ENCODE assay signal across 17 cellular contexts in the genomic region with DNA sequence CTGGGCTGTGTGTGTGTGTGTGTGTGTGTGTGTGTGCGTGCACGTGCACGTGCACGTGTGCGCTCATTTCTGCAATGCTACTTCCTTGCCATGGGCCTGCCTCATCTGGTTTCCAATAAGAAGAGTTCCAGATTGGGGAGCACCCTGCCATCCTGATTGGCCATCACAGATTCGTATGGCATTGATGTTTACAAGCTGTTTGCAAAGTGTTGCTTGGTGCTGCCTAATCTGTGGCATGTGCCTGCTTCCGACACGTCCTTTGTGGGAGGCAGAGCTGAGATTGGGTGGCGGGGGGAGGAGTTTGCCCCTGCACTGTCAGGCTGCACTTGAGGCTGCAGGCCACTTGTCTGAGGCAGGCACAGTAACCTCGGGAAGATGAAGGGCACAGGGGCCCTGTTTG. TPM values are rescaled to one million over a fixed set of nuclear protein-coding genes. Genes with fewer than 3 reads are reported as not detected.
A peak's percentile ranks its signal among the peaks of the same experiment; 100 is the strongest.
DNase-seq lines count a peak whose midpoint lies in the region; ATAC-seq, FAIRE-seq and TF ChIP-seq lines count a peak whose summit lies in the region.
"Had no signal": no experiment of that assay in that cellular context is flagged by ENCODE, and none has a peak within 500 bp of the region (broad histone marks: within the 10 kb centered on the region; RNA-seq: fewer than 3 reads in every experiment).

No MANE protein-coding gene starts in this region.

- no peak for TF ChIP-seq EP300 in esophagus muscularis mucosa (IDR thresholded peaks at IDR 0.05)

- no peak for FAIRE-seq in frontal cortex (lab: Jason Lieb, UNC)
- FAIRE-seq: A549, small intestine had no signal

- H3K36me3 ChIP-seq in esophagus muscularis mucosa (no peaks in the 10 kb centered on the region), mesenchymal stem cell (ENCODE audit: control insufficient read depth in 1 of 2, insufficient read depth in 2 of 2, low read depth in 1 of 2, low read length in 2 of 2) (no peaks in the 10 kb centered on the region)
- H3K36me3 ChIP-seq in naive thymus-derived CD4-positive, alpha-beta T cell (ENCODE audit: control insufficient read depth in 2 of 3, insufficient read depth in 3 of 3, low read length in 3 of 3): no peaks in the 10 kb centered on the region

- H4K8ac ChIP-seq in mesenchymal stem cell (ENCODE audit: low read length): no peak overlapping the region

- peak in 1 of 3 experiments; percentile 22 for TF ChIP-seq CTCF in esophagus muscularis mucosa (IDR thresholded peaks at IDR 0.05)

- no peak overlapping the region for H3K27ac Mint-ChIP-seq in activated CD4-positive, alpha-beta T cell treated with anti-CD3 and anti-CD28 coated beads for 36 hours
- no peak overlapping the region for H3K27ac Mint-ChIP-seq in naive thymus-derived CD4-positive, alpha-beta T cell
- H3K27ac Mint-ChIP-seq: memory B cell; stimulated activated naive B cell treated with anti-CD40 and anti-IgM and Interleukin-4, amounts not matched to agents 10 μg/mL and 1 μg/mL and 100 μg/mL, for 72 hours; T-helper 1 cell treated with Interleukin-12 subunit alpha and Interleukin-12 subunit beta and Interleukin-4 antibody, amounts not matched to agents 30 μg/mL and 1 μg/mL, for 36 hours had no signal

- no peak overlapping the region for H2BK15ac ChIP-seq in mesenchymal stem cell (ENCODE audit: low read depth, poor library complexity, severe bottlenecking)

- no peak overlapping the region for H4K91ac ChIP-seq in mesenchymal stem cell (ENCODE audit: low read length)

- H2AK5ac ChIP-seq in mesenchymal stem cell (ENCODE audit: low read length, severe bottlenecking): no peak overlapping the region

- peak overlapping the region in 1 of 2 experiments; percentile 9 for H3K18ac ChIP-seq in mesenchymal stem cell (ENCODE audit: low read depth in 1 of 2, low read length in 2 of 2)

- H3K9me3 Mint-ChIP-seq in activated CD4-positive, alpha-beta T cell treated with anti-CD3 and anti-CD28 coated beads for 36 hours (ENCODE audit: low read depth): no peaks in the 10 kb centered on the region
- peaks cover 0 to 3% (median 0%) of the 10 kb centered on the region in 11 donors for H3K9me3 Mint-ChIP-seq in naive thymus-derived CD4-positive, alpha-beta T cell
- H3K9me3 Mint-ChIP-seq: memory B cell; T-helper 1 cell treated with Interleukin-12 subunit alpha and Interleukin-12 subunit beta and Interleukin-4 antibody, amounts not matched to agents 30 μg/mL and 1 μg/mL, for 36 hours had no signal

- no peaks in the 10 kb centered on the region for H3K36me3 Mint-ChIP-seq in activated CD4-positive, alpha-beta T cell treated with anti-CD3 and anti-CD28 coated beads for 36 hours (ENCODE audit: low read depth)
- peaks cover 0 to 4% (median 0%) of the 10 kb centered on the region in 5 donors for H3K36me3 Mint-ChIP-seq in naive thymus-derived CD4-positive, alpha-beta T cell

- peak; percentile 22 for DNase-seq in activated CD4-positive, alpha-beta T cell treated with anti-CD3 and anti-CD28 coated beads for 36 hours
- DNase-seq in activated CD4-positive, alpha-beta T cell treated with anti-CD3 and anti-CD28 coated beads for 4 hours: no peak
- DNase-seq in esophagus muscularis mucosa (ENCODE audit: extremely low spot score): no peak
- DNase-seq in mesenchymal stem cell: peak; percentile 67
- no peak for DNase-seq in naive thymus-derived CD4-positive, alpha-beta T cell
- DNase-seq in activated CD8-positive, alpha-beta memory T cell treated with anti-CD3 and anti-CD28 coated beads, Interleukin-2, amount 50 U/mL, for 48 hours: no peak
- no peak for DNase-seq in frontal cortex (ENCODE audit: low spot score in 2 of 2)
- no peak for DNase-seq in stimulated activated CD4-positive, alpha-beta T cell treated with anti-CD3 and anti-CD28 coated beads, Interleukin-4, amount 100 ng/mL, for 1 hour
- DNase-seq: body of pancreas; DND-41; GOT3; small intestine; stimulated activated naive B cell treated with anti-CD40 and anti-IgM and Interleukin-4, amounts not matched to agents 10 μg/mL and 1 μg/mL and 100 μg/mL, for 72 hours had no signal

- H2BK120ac ChIP-seq in mesenchymal stem cell (ENCODE audit: low read depth, low read length): no peak overlapping the region

- no peak overlapping the region for H3K4me3 ChIP-seq in esophagus muscularis mucosa
- H3K4me3 ChIP-seq in mesenchymal stem cell (ENCODE audit: insufficient read depth in 1 of 2, low read depth in 1 of 2, low read length in 2 of 2): peak overlapping the region in 1 of 2 experiments; percentile 26
- H3K4me3 ChIP-seq in naive thymus-derived CD4-positive, alpha-beta T cell (ENCODE audit: low read length): no peak overlapping the region
- H3K4me3 ChIP-seq: A549, body of pancreas had no signal

- 34% methylated on average over 6 of the region's 10 CpGs for WGBS in esophagus muscularis mucosa
- 72% methylated on average over 9 of the region's 10 CpGs for WGBS in mesenchymal stem cell

- no peak overlapping the region for H3K14ac ChIP-seq in mesenchymal stem cell (ENCODE audit: low read length in 2 of 2)

- POLR2A ChIA-PET in activated CD4-positive, alpha-beta T cell treated with anti-CD3 and anti-CD28 coated beads for 36 hours (lab: Charles Lee): no interaction called here
- POLR2A ChIA-PET in naive thymus-derived CD4-positive, alpha-beta T cell (lab: Charles Lee): no interaction called here

- H2AFZ ChIP-seq in mesenchymal stem cell (ENCODE audit: low read depth, low read length): no peak overlapping the region

- ATAC-seq in activated CD4-positive, alpha-beta T cell treated with anti-CD3 and anti-CD28 coated beads for 36 hours: peak; percentile 19
- no peak for ATAC-seq in naive thymus-derived CD4-positive, alpha-beta T cell
- ATAC-seq: body of pancreas; esophagus mucosa; stimulated activated naive B cell treated with anti-CD40 and anti-IgM and Interleukin-4, amounts not matched to agents 10 μg/mL and 1 μg/mL and 100 μg/mL, for 72 hours had no signal

- H2BK5ac ChIP-seq in mesenchymal stem cell (ENCODE audit: low read depth, low read length, poor library complexity, severe bottlenecking): no peak overlapping the region

- H2BK12ac ChIP-seq in mesenchymal stem cell (ENCODE audit: low read length in 2 of 2): peak overlapping the region; percentile 3 to 40

- H3K4me3 Mint-ChIP-seq in activated CD4-positive, alpha-beta T cell treated with anti-CD3 and anti-CD28 coated beads for 36 hours: no peak overlapping the region
- H3K4me3 Mint-ChIP-seq in naive thymus-derived CD4-positive, alpha-beta T cell: no peak overlapping the region
- H3K4me3 Mint-ChIP-seq: memory B cell; stimulated activated naive B cell treated with anti-CD40 and anti-IgM and Interleukin-4, amounts not matched to agents 10 μg/mL and 1 μg/mL and 100 μg/mL, for 72 hours; T-helper 1 cell treated with Interleukin-12 subunit alpha and Interleukin-12 subunit beta and Interleukin-4 antibody, amounts not matched to agents 30 μg/mL and 1 μg/mL, for 36 hours had no signal

- no peak overlapping the region for H3K4me2 ChIP-seq in mesenchymal stem cell (ENCODE audit: low read length, poor library complexity, severe bottlenecking)
- H3K4me2 ChIP-seq: A549 had no signal

- CTCF ChIA-PET in activated CD4-positive, alpha-beta T cell treated with anti-CD3 and anti-CD28 coated beads for 36 hours (lab: Charles Lee): no interaction called here
- CTCF ChIA-PET in naive thymus-derived CD4-positive, alpha-beta T cell (lab: Charles Lee): no interaction called here

- H3K9me3 ChIP-seq in esophagus muscularis mucosa (no peaks in the 10 kb centered on the region), mesenchymal stem cell (ENCODE audit: control insufficient read depth, low read length) (no peaks in the 10 kb centered on the region)
- H3K9me3 ChIP-seq in naive thymus-derived CD4-positive, alpha-beta T cell (ENCODE audit: control insufficient read depth in 2 of 3, low read length in 3 of 3): no peaks in the 10 kb centered on the region
- H3K9me3 ChIP-seq: A549, body of pancreas had no signal

- H3K27me3 ChIP-seq in esophagus muscularis mucosa (no peaks in the 10 kb centered on the region), mesenchymal stem cell (ENCODE audit: control insufficient read depth in 1 of 2, insufficient read depth in 1 of 2, low read length in 2 of 2) (no peaks in the 10 kb centered on the region)
- H3K27me3 ChIP-seq in naive thymus-derived CD4-positive, alpha-beta T cell (ENCODE audit: control insufficient read depth in 2 of 2, insufficient read depth in 2 of 2, low read length in 2 of 2): no peaks in the 10 kb centered on the region
- H3K27me3 ChIP-seq: body of pancreas had no signal

- H3K27ac ChIP-seq in esophagus muscularis mucosa (replicated peaks in 1 of 4): peak overlapping the region; percentile 57 to 74 (median 60)
- H3K27ac ChIP-seq in mesenchymal stem cell (ENCODE audit: low read length, poor library complexity, severe bottlenecking): no peak overlapping the region
- no peak overlapping the region for H3K27ac ChIP-seq in naive thymus-derived CD4-positive, alpha-beta T cell (ENCODE audit: low read depth, low read length)
- H3K27ac ChIP-seq: A549, body of pancreas had no signal

- peaks cover 2% of the 10 kb centered on the region for H3K27me3 Mint-ChIP-seq in activated CD4-positive, alpha-beta T cell treated with anti-CD3 and anti-CD28 coated beads for 36 hours
- peaks cover 0 to 13% (median 7%) of the 10 kb centered on the region in 5 donors for H3K27me3 Mint-ChIP-seq in naive thymus-derived CD4-positive, alpha-beta T cell
- H3K27me3 Mint-ChIP-seq: memory B cell; stimulated activated naive B cell treated with anti-CD40 and anti-IgM and Interleukin-4, amounts not matched to agents 10 μg/mL and 1 μg/mL and 100 μg/mL, for 72 hours had no signal

- no peak overlapping the region for H3K23ac ChIP-seq in mesenchymal stem cell (ENCODE audit: low read length in 2 of 2)

- peak overlapping the region; percentile 56 for H3K9ac ChIP-seq in mesenchymal stem cell (ENCODE audit: low read length)

- TF ChIP-seq POLR2A in esophagus muscularis mucosa (IDR thresholded peaks at IDR 0.05; ENCODE audit: low read depth): no peak

- H3K4ac ChIP-seq in mesenchymal stem cell (ENCODE audit: low read depth in 1 of 2, low read length in 2 of 2): no peak overlapping the region

- H3K4me1 Mint-ChIP-seq in activated CD4-positive, alpha-beta T cell treated with anti-CD3 and anti-CD28 coated beads for 36 hours: peaks cover 6% of the 10 kb centered on the region
- H3K4me1 Mint-ChIP-seq in naive thymus-derived CD4-positive, alpha-beta T cell: no peaks in the 10 kb centered on the region
- H3K4me1 Mint-ChIP-seq: stimulated activated naive B cell treated with anti-CD40 and anti-IgM and Interleukin-4, amounts not matched to agents 10 μg/mL and 1 μg/mL and 100 μg/mL, for 72 hours had no signal

- peaks cover 39 to 48% (median 46%) of the 10 kb centered on the region in 4 donors for H3K4me1 ChIP-seq in esophagus muscularis mucosa
- peaks cover 14% of the 10 kb centered on the region for H3K4me1 ChIP-seq in mesenchymal stem cell (ENCODE audit: control insufficient read depth, insufficient read depth, low read depth, low read length)
- H3K4me1 ChIP-seq in naive thymus-derived CD4-positive, alpha-beta T cell (ENCODE audit: control insufficient read depth in 2 of 2, insufficient read depth in 2 of 2, low read length in 2 of 2): no peaks in the 10 kb centered on the region
- H3K4me1 ChIP-seq: body of pancreas had no signal

- H3K79me1 ChIP-seq in mesenchymal stem cell (replicated peaks; ENCODE audit: low read length, poor library complexity, severe bottlenecking): peaks cover 20% of the 10 kb centered on the region

- intact Hi-C loops in activated CD4-positive, alpha-beta T cell treated with anti-CD3 and anti-CD28 coated beads for 36 hours (cut with DNase I, micrococcal nuclease): no loop called here
- intact Hi-C loops in esophagus muscularis mucosa (cut with DNase I): no loop called here
- intact Hi-C loops in naive thymus-derived CD4-positive, alpha-beta T cell (cut with micrococcal nuclease): no loop called here

RNA-seq across cellular contexts. Expression of a gene that starts 39.2 kb away (rescaled TPM):
- 1 to 10 TPM; 2.7 to 2.8 TPM for total RNA-seq in activated CD4-positive, alpha-beta T cell treated with anti-CD3 and anti-CD28 coated beads for 36 hours
- 100 to 1,000 TPM in 2 of 4 donors, 10 to 100 TPM in 2; 76.8 to 123 (median 97.0) TPM for total RNA-seq in esophagus muscularis mucosa
- polyA plus RNA-seq in mesenchymal stem cell (2013, experiment 1 of 2): 21.1 TPM
- polyA plus RNA-seq in mesenchymal stem cell (2013, experiment 2 of 2): 21.2 TPM
- 1 to 10 TPM in 3 of 5 experiments, under 1 TPM in 2; 0.73 to 5.7 (median 1.7) TPM for total RNA-seq in naive thymus-derived CD4-positive, alpha-beta T cell
- not detected for polyA plus RNA-seq in naive thymus-derived CD4-positive, alpha-beta T cell
- 8.2 TPM for total RNA-seq in frontal cortex

Comparison
In these comparisons a context has a peak if more than half of its experiments do, and no peak if none do; other contexts are left out.
1. DNase-seq: peak in activated CD4-positive, alpha-beta T cell treated with anti-CD3 and anti-CD28 coated beads for 36 hours (single experiment) and mesenchymal stem cell (single experiment); none in activated CD4-positive, alpha-beta T cell treated with anti-CD3 and anti-CD28 coated beads for 4 hours (0 of 2), esophagus muscularis mucosa (single experiment), naive thymus-derived CD4-positive, alpha-beta T cell (0 of 9), activated CD8-positive, alpha-beta memory T cell treated with anti-CD3 and anti-CD28 coated beads, Interleukin-2, amount 50 U/mL, for 48 hours (single experiment), frontal cortex (0 of 2) and stimulated activated CD4-positive, alpha-beta T cell treated with anti-CD3 and anti-CD28 coated beads, Interleukin-4, amount 100 ng/mL, for 1 hour (single experiment).
2. H3K27ac ChIP-seq: peak in esophagus muscularis mucosa (4 of 4); none in mesenchymal stem cell (single experiment) and naive thymus-derived CD4-positive, alpha-beta T cell (single experiment).